ENCODE assay signal across 1 cellular context in the genomic region with DNA sequence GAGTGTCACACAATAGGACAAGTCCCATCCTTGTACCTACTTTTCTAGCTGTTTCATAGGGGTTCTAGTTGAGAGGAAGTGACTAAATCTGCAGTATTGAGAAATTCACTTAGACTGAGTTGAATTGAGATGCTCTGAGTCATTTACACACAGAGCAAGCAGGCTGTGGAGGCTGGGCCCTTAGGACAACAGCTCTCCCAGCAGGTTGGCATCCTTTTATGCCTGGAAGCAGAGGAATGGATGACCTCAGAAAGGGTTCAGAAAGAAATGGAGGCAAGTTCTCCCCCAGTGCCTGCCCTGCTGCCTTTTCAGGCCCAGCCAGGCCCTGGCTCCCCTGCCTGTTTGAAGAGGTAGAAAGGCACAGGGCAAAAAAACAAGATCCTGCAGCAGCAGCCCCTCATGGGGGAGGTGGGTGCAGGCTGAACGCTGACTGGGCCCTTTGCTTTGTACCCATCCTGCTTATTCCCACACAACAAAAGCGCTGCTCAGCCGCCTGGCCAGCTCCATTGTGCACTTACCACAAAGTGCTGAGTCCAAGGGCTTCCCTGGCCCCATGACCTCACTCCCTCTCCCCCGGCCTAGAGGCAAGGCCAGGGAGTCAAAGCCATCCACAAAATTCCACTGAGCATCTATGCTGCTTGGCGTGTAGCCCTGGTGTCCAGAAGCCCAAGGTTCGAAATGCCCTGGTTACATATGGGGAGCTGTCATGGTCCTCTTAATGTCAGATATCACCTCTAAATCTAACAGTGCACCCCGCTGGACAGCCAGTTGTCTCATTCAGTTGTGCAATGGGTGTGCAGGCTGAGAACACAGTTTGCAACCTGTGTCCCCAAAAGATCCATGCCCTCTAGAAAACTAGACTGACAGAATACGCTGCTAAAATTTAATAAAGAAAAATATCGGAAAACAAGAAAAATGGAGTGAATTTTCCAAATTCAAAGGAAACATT.
TF ChIP-seq lines count a peak whose summit lies in the region.

No MANE protein-coding gene starts in this region.

TF ChIP-seq in GM12878, 131 proteins besides CTCF, POLR2A, EP300 and RAD21 (continued from another document):
- TF ChIP-seq, protein P1, sequence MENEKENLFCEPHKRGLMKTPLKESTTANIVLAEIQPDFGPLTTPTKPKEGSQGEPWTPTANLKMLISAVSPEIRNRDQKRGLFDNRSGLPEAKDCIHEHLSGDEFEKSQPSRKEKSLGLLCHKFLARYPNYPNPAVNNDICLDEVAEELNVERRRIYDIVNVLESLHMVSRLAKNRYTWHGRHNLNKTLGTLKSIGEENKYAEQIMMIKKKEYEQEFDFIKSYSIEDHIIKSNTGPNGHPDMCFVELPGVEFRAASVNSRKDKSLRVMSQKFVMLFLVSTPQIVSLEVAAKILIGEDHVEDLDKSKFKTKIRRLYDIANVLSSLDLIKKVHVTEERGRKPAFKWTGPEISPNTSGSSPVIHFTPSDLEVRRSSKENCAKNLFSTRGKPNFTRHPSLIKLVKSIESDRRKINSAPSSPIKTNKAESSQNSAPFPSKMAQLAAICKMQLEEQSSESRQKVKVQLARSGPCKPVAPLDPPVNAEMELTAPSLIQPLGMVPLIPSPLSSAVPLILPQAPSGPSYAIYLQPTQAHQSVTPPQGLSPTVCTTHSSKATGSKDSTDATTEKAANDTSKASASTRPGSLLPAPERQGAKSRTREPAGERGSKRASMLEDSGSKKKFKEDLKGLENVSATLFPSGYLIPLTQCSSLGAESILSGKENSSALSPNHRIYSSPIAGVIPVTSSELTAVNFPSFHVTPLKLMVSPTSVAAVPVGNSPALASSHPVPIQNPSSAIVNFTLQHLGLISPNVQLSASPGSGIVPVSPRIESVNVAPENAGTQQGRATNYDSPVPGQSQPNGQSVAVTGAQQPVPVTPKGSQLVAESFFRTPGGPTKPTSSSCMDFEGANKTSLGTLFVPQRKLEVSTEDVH (IDR thresholded peaks at IDR 0.05; ENCODE audit: low read depth, partially characterized antibody): no peak
- TF ChIP-seq, protein P2, sequence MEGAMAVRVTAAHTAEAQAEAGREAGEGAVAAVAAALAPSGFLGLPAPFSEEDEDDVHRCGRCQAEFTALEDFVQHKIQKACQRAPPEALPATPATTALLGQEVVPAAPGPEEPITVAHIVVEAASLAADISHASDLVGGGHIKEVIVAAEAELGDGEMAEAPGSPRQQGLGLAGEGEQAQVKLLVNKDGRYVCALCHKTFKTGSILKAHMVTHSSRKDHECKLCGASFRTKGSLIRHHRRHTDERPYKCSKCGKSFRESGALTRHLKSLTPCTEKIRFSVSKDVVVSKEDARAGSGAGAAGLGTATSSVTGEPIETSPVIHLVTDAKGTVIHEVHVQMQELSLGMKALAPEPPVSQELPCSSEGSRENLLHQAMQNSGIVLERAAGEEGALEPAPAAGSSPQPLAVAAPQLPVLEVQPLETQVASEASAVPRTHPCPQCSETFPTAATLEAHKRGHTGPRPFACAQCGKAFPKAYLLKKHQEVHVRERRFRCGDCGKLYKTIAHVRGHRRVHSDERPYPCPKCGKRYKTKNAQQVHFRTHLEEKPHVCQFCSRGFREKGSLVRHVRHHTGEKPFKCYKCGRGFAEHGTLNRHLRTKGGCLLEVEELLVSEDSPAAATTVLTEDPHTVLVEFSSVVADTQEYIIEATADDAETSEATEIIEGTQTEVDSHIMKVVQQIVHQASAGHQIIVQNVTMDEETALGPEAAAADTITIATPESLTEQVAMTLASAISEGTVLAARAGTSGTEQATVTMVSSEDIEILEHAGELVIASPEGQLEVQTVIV (IDR thresholded peaks at IDR 0.05; ENCODE audit: borderline replicate concordance, partially characterized antibody): no peak
